In genomic region chr22:19972652-19973550, GRCh38 we compare ENCODE assay signal across 23 cellular contexts. TPM values are rescaled to one million over a fixed set of nuclear protein-coding genes. Genes with fewer than 3 reads are reported as not detected.
DNase-seq lines count a peak whose midpoint lies in the region; ATAC-seq, FAIRE-seq and TF ChIP-seq lines count a peak whose summit lies in the region.
"Had no signal": no experiment of that assay in that cellular context is flagged by ENCODE, and none has a peak within 500 bp of the region (broad histone marks: within the 10 kb centered on the region; RNA-seq: fewer than 3 reads in every experiment).

No MANE protein-coding gene starts in this region.

- in situ Hi-C loops in HepG2 (cut with HindIII; ENCODE audit: extremely low pct_ligation_motif_present, low pct_unique_long_range_greater_than_20kb): loop anchor here (5.0 kb wide), 1 partner anchor 39 kb away; no protein-coding TSS in a partner anchor

- peaks cover 55% of the 10 kb centered on the region for H3K36me3 Mint-ChIP-seq in Calu3 (ENCODE audit: insufficient read depth, unreplicated experiment)

- no peaks in the 10 kb centered on the region for H3K9me3 ChIP-seq in HepG2 (ENCODE audit: low read length)
- H3K9me3 ChIP-seq in testis: no peaks in the 10 kb centered on the region
- no peaks in the 10 kb centered on the region for H3K9me3 ChIP-seq in spleen
- H3K9me3 ChIP-seq: SK-N-SH had no signal

- intact Hi-C loops in Calu3 (cut with micrococcal nuclease; ENCODE audit: unreplicated experiment): loop anchor here (5.0 kb wide), 1 partner anchor 39 kb away; no protein-coding TSS in a partner anchor
- intact Hi-C loops in HepG2 (cut with micrococcal nuclease; ENCODE audit: unreplicated experiment): no loop called here
- intact Hi-C loops in testis (cut with DNase I; ENCODE audit: low total_unique reads): loop anchor here (5.0 kb wide), 1 partner anchor 39 kb away; no protein-coding TSS in a partner anchor
- intact Hi-C loops in spleen (cut with DNase I; ENCODE audit: low total_unique reads): loop anchor here (5.0 to 10.0 kb wide), 2 partner anchors 39 to 152 kb away; no protein-coding TSS in a partner anchor

- no peaks in the 10 kb centered on the region for H3K27me3 Mint-ChIP-seq in Calu3 (ENCODE audit: unreplicated experiment)

- no peak for FAIRE-seq in HepG2 (lab: Jason Lieb, UNC)
- FAIRE-seq: D721Med had no signal

- 96% methylated on average over 45 of the region's 50 CpGs for WGBS in HepG2 (ENCODE audit: low lambda C conversion rate)
- WGBS in testis, 2 donors: 65 to 81% methylated on average over 10 to 50 of the region's 50 CpGs
- 93 to 95% (median 93%) methylated on average over 31 to 50 of the region's 50 CpGs for WGBS in spleen, 5 donors

- TF ChIP-seq RAD21 in HepG2 (CRISPR knock-in tag; IDR thresholded peaks at IDR 0.05): no peak

- H3K4me1 ChIP-seq in HepG2 (ENCODE audit: insufficient read depth, low read length): peaks cover 37% of the 10 kb centered on the region
- no peaks in the 10 kb centered on the region for H3K4me1 ChIP-seq in testis
- H3K4me1 ChIP-seq in spleen: peaks cover 0 to 72% (median 28%) of the 10 kb centered on the region in 6 donors

- peaks cover under 1% of the 10 kb centered on the region for H3K4me1 Mint-ChIP-seq in Calu3 (ENCODE audit: low read depth, unreplicated experiment)

- H3K27ac Mint-ChIP-seq in Calu3 (ENCODE audit: unreplicated experiment): peak overlapping the region; percentile 40

- H3K36me3 ChIP-seq in HepG2 (replicated peaks in 1 of 2; ENCODE audit: control insufficient read depth in 1 of 2, insufficient read depth in 2 of 2, low read length in 2 of 2) (peaks cover 7 to 10% of the 10 kb centered on the region in 2 experiments; a peak in 4 of 5 replicates), testis (ENCODE audit: low read depth, missing control alignments) (no peaks in the 10 kb centered on the region), spleen (peaks cover 0 to 85% (median 18%) of the 10 kb centered on the region in 6 donors)

- CTCF ChIA-PET in Calu3 (lab: Charles Lee): no interaction called here
- CTCF ChIA-PET in RWPE1 (lab: Yijun Ruan, JAX): interaction anchor here (0.7 kb wide), 1 partner anchor 11 kb away, joined by 3 read pairs; no protein-coding TSS in a partner anchor
- CTCF ChIA-PET in HepG2 (lab: Yijun Ruan, JAX; ENCODE audit: low intra/inter-chr PET ratio, low total read pairs): no interaction called here

- POLR2A ChIA-PET in RWPE1 (lab: Yijun Ruan, JAX; ENCODE audit: low non-redundant PET) (no interaction called here), HepG2 (lab: Yijun Ruan, JAX) (interaction anchor here (1.5 to 3.2 kb wide), 3 partner anchors 10 to 20 kb away, joined by 5 to 12 read pairs (median 11); no protein-coding TSS in a partner anchor)

- TF ChIP-seq POLR2A in HepG2 (IDR thresholded peaks at IDR 0.05; ENCODE audit: insufficient read depth in 1 of 2, low read depth in 2 of 2, low read length in 2 of 2) (no peak), testis (IDR thresholded peaks at IDR 0.05) (no peak), spleen (IDR thresholded peaks at IDR 0.05) (no peak)

- H3K9ac ChIP-seq in HepG2 (ENCODE audit: insufficient read depth, low read depth, low read length): no peak overlapping the region
- H3K9ac ChIP-seq: KMS-11, SK-N-SH had no signal

- no peaks in the 10 kb centered on the region for H3K79me2 ChIP-seq in HepG2 (ENCODE audit: insufficient read depth, low read length)

- no peak overlapping the region for H3K4me2 ChIP-seq in HepG2 (ENCODE audit: low read depth, low read length)
- H3K4me2 ChIP-seq: KMS-11, SK-N-SH had no signal

- H3K27me3 ChIP-seq in HepG2 (ENCODE audit: control insufficient read depth in 1 of 2, insufficient read depth in 2 of 2, low read length in 2 of 2): no peaks in the 10 kb centered on the region
- no peaks in the 10 kb centered on the region for H3K27me3 ChIP-seq in testis
- H3K27me3 ChIP-seq in spleen (replicated peaks in 1 of 7): no peaks in the 10 kb centered on the region

- BruUV-seq in Calu3 (replicated peaks; lab: Mats Ljungman, UMichigan) (no TSS peak), HepG2 (replicated peaks; lab: Mats Ljungman, UMichigan) (no TSS peak)

- no peak for ATAC-seq in HepG2
- ATAC-seq in GM18511 (IDR thresholded peaks at IDR 0.05; ENCODE audit: unreplicated experiment): no peak

- H3K27ac ChIP-seq in RWPE1 (peak overlapping the region; percentile 9; the same call in 1 of the 2 replicates), HepG2 (ENCODE audit: extremely low read length, insufficient read depth, low read length) (no peak overlapping the region), testis (no peak overlapping the region), spleen (peak overlapping the region in 1 of 8 donors; percentile 58)
- H3K27ac ChIP-seq: C4-2B, HL-60, KMS-11 had no signal

- TF ChIP-seq CTCF in Calu3 (IDR thresholded peaks at IDR 0.05; ENCODE audit: unreplicated experiment) (no peak), RWPE1 (conservative IDR thresholded peaks at IDR 0.05; ENCODE audit: low read depth) (no peak), HepG2 (CRISPR knock-in tag; IDR thresholded peaks at IDR 0.05) (no peak), testis (IDR thresholded peaks at IDR 0.05) (no peak), spleen (IDR thresholded peaks at IDR 0.05 in 8 of 11, conservative IDR thresholded peaks at IDR 0.05 in 3 of 11) (no peak)

- TF ChIP-seq EP300 in HepG2 (IDR thresholded peaks at IDR 0.05; ENCODE audit: low read depth in 2 of 2, low read length in 2 of 2) (no peak), HepG2 (CRISPR knock-in tag; IDR thresholded peaks at IDR 0.05; ENCODE audit: borderline replicate concordance) (no peak)

- no peaks in the 10 kb centered on the region for H3K9me3 Mint-ChIP-seq in Calu3 (ENCODE audit: low read depth, unreplicated experiment)

- no peak overlapping the region for H3K4me3 ChIP-seq in HepG2 (replicated peaks in 1 of 3; ENCODE audit: insufficient read depth in 1 of 3, low read depth in 2 of 3, low read length in 3 of 3)
- H3K4me3 ChIP-seq in testis: peak overlapping the region in 1 of 2 donors; percentile 17
- H3K4me3 ChIP-seq in spleen: no peak overlapping the region

- H3K4me3 Mint-ChIP-seq in Calu3 (ENCODE audit: low read depth, unreplicated experiment): no peak overlapping the region

- no peak for DNase-seq in Calu3
- no peak for DNase-seq in RWPE1 (ENCODE audit: low spot score)
- no peak for DNase-seq in HepG2 (ENCODE audit: low spot score)
- DNase-seq in testis: peak; percentile 61
- DNase-seq in MV-4-11 (lab: John Stamatoyannopoulos, UW): no peak
- no peak for DNase-seq in spleen
- DNase-seq: AML-193, DMS53, GDM1, HCEC 1CT, NCI-H1105, NCI-H146, NCI-H2029, NCI-H2227 treated with DMSO at 0.1 percent for 48 hours, NCI-H510A, NCI-H748 treated with DMSO at 0.1 percent for 48 hours, SIG-M5, SK-N-SH had no signal

- H2AFZ ChIP-seq in HepG2 (ENCODE audit: low read length): no peak overlapping the region

- no peaks in the 10 kb centered on the region for H4K20me1 ChIP-seq in HepG2 (ENCODE audit: insufficient read depth, low read length)

RNA-seq across cellular contexts. Expression of gene TXNRD2, which starts 31.3 kb away (rescaled TPM):
- total RNA-seq in Calu3 (2022) (33.7 and 36.3 TPM in 2 replicates), HepG2 (2016; rRNA removed; fragmentation: Illumina TruSeq; extraction: Trizol) (16.4 and 18.6 TPM in 2 replicates), testis (10 to 100 TPM; 36.6 to 49.9 TPM), spleen (10 to 100 TPM; 21.6 to 44.8 (median 34.9) TPM)
- total RNA-seq in HepG2 (2016; cell fraction: cytosol; rRNA removed; fragmentation: Illumina TruSeq; extraction: Trizol; ENCODE audit: low read depth): 4.6 and 5.3 TPM in 2 replicates
- total RNA-seq in HepG2 (2016; cell fraction: insoluble cytoplasmic fraction; rRNA removed; fragmentation: Illumina TruSeq; extraction: Trizol): 16.6 and 20.5 TPM in 2 replicates
- 7.4 and 8.1 TPM in 2 replicates for total RNA-seq in HepG2 (2016; cell fraction: membrane; rRNA removed; fragmentation: Illumina TruSeq; extraction: Trizol)
- total RNA-seq in HepG2 (2016; cell fraction: nucleus; rRNA removed; fragmentation: Illumina TruSeq; extraction: Trizol): 17.3 and 19.7 TPM in 2 replicates
- polyA plus RNA-seq in HepG2 (2011; rRNA removed) (17.5 and 23.4 TPM in 2 replicates), testis (ENCODE audit: insufficient read depth, low read depth, low replicate concordance) (28.7 TPM), spleen (10 to 100 TPM; 23.3 to 45.9 (median 45.0) TPM)
- polyA plus RNA-seq in HepG2 (2011; cell fraction: cytosol; rRNA removed): 11.8 and 19.6 TPM in 2 replicates
- polyA plus RNA-seq in HepG2 (2011; cell fraction: nucleus; rRNA removed): 74.7 and 94.3 TPM in 2 replicates
- 11.2 and 13.2 TPM in 2 replicates for polyA plus RNA-seq in HepG2 (2012)
- 3.6 and 4.0 TPM in 2 replicates for polyA plus RNA-seq in HepG2 (2016; cell fraction: cytosol; fragmentation: Illumina TruSeq; extraction: Trizol; ENCODE audit: low read depth)
- polyA plus RNA-seq in HepG2 (2016; cell fraction: insoluble cytoplasmic fraction; fragmentation: Illumina TruSeq; extraction: Trizol; ENCODE audit: low read depth): 17.8 and 20.1 TPM in 2 replicates
- 5.9 and 6.5 TPM in 2 replicates for polyA plus RNA-seq in HepG2 (2016; cell fraction: membrane; fragmentation: Illumina TruSeq; extraction: Trizol; ENCODE audit: low read depth)
- polyA plus RNA-seq in HepG2 (2016; cell fraction: nucleus; fragmentation: Illumina TruSeq; extraction: Trizol; ENCODE audit: insufficient read depth, low read depth): 34.4 and 34.7 TPM in 2 replicates
- polyA minus RNA-seq in HepG2 (2011; rRNA and poly(A)+ RNA removed; ENCODE audit: low replicate concordance): 28.2 and 29.9 TPM in 2 replicates
- 10.6 and 12.9 TPM in 2 replicates for polyA minus RNA-seq in HepG2 (2011; cell fraction: cytosol; rRNA and poly(A)+ RNA removed)
- 24.5 and 27.3 TPM in 2 replicates for polyA minus RNA-seq in HepG2 (2011; cell fraction: nucleus; rRNA and poly(A)+ RNA removed)

RNA-seq across cellular contexts. Expression of gene COMT, which starts 31.3 kb away (rescaled TPM):
- total RNA-seq in Calu3 (2022) (165 and 170 TPM in 2 replicates), HepG2 (2016; rRNA removed; fragmentation: Illumina TruSeq; extraction: Trizol) (144 and 162 TPM in 2 replicates), testis (100 to 1,000 TPM; 278 to 427 TPM), spleen (100 to 1,000 TPM in 5 of 7 donors, 10 to 100 TPM in 2; 86.4 to 216 (median 116) TPM)
- 44.0 and 61.5 TPM in 2 replicates for total RNA-seq in HepG2 (2016; cell fraction: cytosol; rRNA removed; fragmentation: Illumina TruSeq; extraction: Trizol; ENCODE audit: low read depth)
- 127 and 167 TPM in 2 replicates for total RNA-seq in HepG2 (2016; cell fraction: insoluble cytoplasmic fraction; rRNA removed; fragmentation: Illumina TruSeq; extraction: Trizol)
- 60.4 and 90.3 TPM in 2 replicates for total RNA-seq in HepG2 (2016; cell fraction: membrane; rRNA removed; fragmentation: Illumina TruSeq; extraction: Trizol)
- total RNA-seq in HepG2 (2016; cell fraction: nucleus; rRNA removed; fragmentation: Illumina TruSeq; extraction: Trizol): 92.2 and 95.4 TPM in 2 replicates
- polyA plus RNA-seq in HepG2 (2011; rRNA removed) (156 and 194 TPM in 2 replicates), testis (ENCODE audit: insufficient read depth, low read depth, low replicate concordance) (147 TPM), spleen (10 to 100 TPM; 63.5 to 98.0 (median 86.1) TPM)
- 185 and 260 TPM in 2 replicates for polyA plus RNA-seq in HepG2 (2011; cell fraction: cytosol; rRNA removed)
- 192 TPM in 2 replicates for polyA plus RNA-seq in HepG2 (2011; cell fraction: nucleus; rRNA removed)
- 90.6 and 123 TPM in 2 replicates for polyA plus RNA-seq in HepG2 (2012)
- 59.9 and 87.6 TPM in 2 replicates for polyA plus RNA-seq in HepG2 (2016; cell fraction: cytosol; fragmentation: Illumina TruSeq; extraction: Trizol; ENCODE audit: low read depth)
- 139 and 159 TPM in 2 replicates for polyA plus RNA-seq in HepG2 (2016; cell fraction: insoluble cytoplasmic fraction; fragmentation: Illumina TruSeq; extraction: Trizol; ENCODE audit: low read depth)
- 62.3 and 85.6 TPM in 2 replicates for polyA plus RNA-seq in HepG2 (2016; cell fraction: membrane; fragmentation: Illumina TruSeq; extraction: Trizol; ENCODE audit: low read depth)
- polyA plus RNA-seq in HepG2 (2016; cell fraction: nucleus; fragmentation: Illumina TruSeq; extraction: Trizol; ENCODE audit: insufficient read depth, low read depth): 155 and 158 TPM in 2 replicates
- polyA minus RNA-seq in HepG2 (2011; rRNA and poly(A)+ RNA removed; ENCODE audit: low replicate concordance): 32.2 and 191 TPM in 2 replicates
- polyA minus RNA-seq in HepG2 (2011; cell fraction: cytosol; rRNA and poly(A)+ RNA removed): 76.6 and 84.9 TPM in 2 replicates
- polyA minus RNA-seq in HepG2 (2011; cell fraction: nucleus; rRNA and poly(A)+ RNA removed): 33.6 and 36.1 TPM in 2 replicates

RNA-seq across cellular contexts. Expression of gene ARVCF, which starts 43.7 kb away (rescaled TPM):
- total RNA-seq in Calu3 (2022): 19.7 and 21.7 TPM in 2 replicates
- 10.4 and 17.7 TPM in 2 replicates for total RNA-seq in HepG2 (2016; rRNA removed; fragmentation: Illumina TruSeq; extraction: Trizol)
- 3.9 and 4.0 TPM in 2 replicates for total RNA-seq in HepG2 (2016; cell fraction: cytosol; rRNA removed; fragmentation: Illumina TruSeq; extraction: Trizol; ENCODE audit: low read depth)
- 8.1 and 18.0 TPM in 2 replicates for total RNA-seq in HepG2 (2016; cell fraction: insoluble cytoplasmic fraction; rRNA removed; fragmentation: Illumina TruSeq; extraction: Trizol)
- 3.8 and 4.0 TPM in 2 replicates for total RNA-seq in HepG2 (2016; cell fraction: membrane; rRNA removed; fragmentation: Illumina TruSeq; extraction: Trizol)
- total RNA-seq in HepG2 (2016; cell fraction: nucleus; rRNA removed; fragmentation: Illumina TruSeq; extraction: Trizol): 20.2 and 20.4 TPM in 2 replicates
- 16.4 and 23.8 TPM in 2 replicates for polyA plus RNA-seq in HepG2 (2011; rRNA removed)
- 8.4 and 13.1 TPM in 2 replicates for polyA plus RNA-seq in HepG2 (2011; cell fraction: cytosol; rRNA removed)
- 152 and 182 TPM in 2 replicates for polyA plus RNA-seq in HepG2 (2011; cell fraction: nucleus; rRNA removed)
- 11.1 and 12.4 TPM in 2 replicates for polyA plus RNA-seq in HepG2 (2012)
- 0.99 and 1.4 TPM in 2 replicates for polyA plus RNA-seq in HepG2 (2016; cell fraction: cytosol; fragmentation: Illumina TruSeq; extraction: Trizol; ENCODE audit: low read depth)
- 8.5 and 10.9 TPM in 2 replicates for polyA plus RNA-seq in HepG2 (2016; cell fraction: insoluble cytoplasmic fraction; fragmentation: Illumina TruSeq; extraction: Trizol; ENCODE audit: low read depth)
- polyA plus RNA-seq in HepG2 (2016; cell fraction: membrane; fragmentation: Illumina TruSeq; extraction: Trizol; ENCODE audit: low read depth): 2.0 and 2.3 TPM in 2 replicates
- 42.2 and 48.6 TPM in 2 replicates for polyA plus RNA-seq in HepG2 (2016; cell fraction: nucleus; fragmentation: Illumina TruSeq; extraction: Trizol; ENCODE audit: insufficient read depth, low read depth)
- 1.2 and 26.6 TPM in 2 replicates for polyA minus RNA-seq in HepG2 (2011; rRNA and poly(A)+ RNA removed; ENCODE audit: low replicate concordance)
- 9.2 and 12.0 TPM in 2 replicates for polyA minus RNA-seq in HepG2 (2011; cell fraction: cytosol; rRNA and poly(A)+ RNA removed)
- 28.6 and 29.7 TPM in 2 replicates for polyA minus RNA-seq in HepG2 (2011; cell fraction: nucleus; rRNA and poly(A)+ RNA removed)
- total RNA-seq in testis: 10 to 100 TPM; 43.2 to 57.7 TPM
- polyA plus RNA-seq in testis (ENCODE audit: insufficient read depth, low read depth, low replicate concordance): 21.1 TPM
- 10 to 100 TPM; 18.1 to 96.7 (median 29.5) TPM for total RNA-seq in spleen
- polyA plus RNA-seq in spleen: 10 to 100 TPM in 2 of 3 donors, 1 to 10 TPM in 1; 9.4 to 42.5 (median 10.4) TPM

RNA-seq across cellular contexts. Expression of gene TANGO2, which starts 48.0 kb away (rescaled TPM):
- total RNA-seq in Calu3 (2022) (33.5 and 41.4 TPM in 2 replicates), HepG2 (2016; rRNA removed; fragmentation: Illumina TruSeq; extraction: Trizol) (12.1 and 12.9 TPM in 2 replicates), testis (10 to 100 TPM; 13.5 to 21.5 TPM), spleen (10 to 100 TPM; 35.9 to 72.2 (median 57.2) TPM)
- 7.0 and 7.5 TPM in 2 replicates for total RNA-seq in HepG2 (2016; cell fraction: cytosol; rRNA removed; fragmentation: Illumina TruSeq; extraction: Trizol; ENCODE audit: low read depth)
- total RNA-seq in HepG2 (2016; cell fraction: insoluble cytoplasmic fraction; rRNA removed; fragmentation: Illumina TruSeq; extraction: Trizol): 11.8 and 12.2 TPM in 2 replicates
- 17.5 and 20.9 TPM in 2 replicates for total RNA-seq in HepG2 (2016; cell fraction: membrane; rRNA removed; fragmentation: Illumina TruSeq; extraction: Trizol)
- 7.2 and 10.6 TPM in 2 replicates for total RNA-seq in HepG2 (2016; cell fraction: nucleus; rRNA removed; fragmentation: Illumina TruSeq; extraction: Trizol)
- polyA plus RNA-seq in HepG2 (2011; rRNA removed) (14.8 and 20.8 TPM in 2 replicates), testis (ENCODE audit: insufficient read depth, low read depth, low replicate concordance) (19.0 TPM), spleen (10 to 100 TPM; 18.7 to 30.9 (median 21.6) TPM)
- 17.4 and 18.3 TPM in 2 replicates for polyA plus RNA-seq in HepG2 (2011; cell fraction: cytosol; rRNA removed)
- polyA plus RNA-seq in HepG2 (2011; cell fraction: nucleus; rRNA removed): 24.2 and 25.5 TPM in 2 replicates
- polyA plus RNA-seq in HepG2 (2012): 5.0 and 9.6 TPM in 2 replicates
- polyA plus RNA-seq in HepG2 (2016; cell fraction: cytosol; fragmentation: Illumina TruSeq; extraction: Trizol; ENCODE audit: low read depth): 8.1 TPM in 2 replicates
- 10.1 and 14.2 TPM in 2 replicates for polyA plus RNA-seq in HepG2 (2016; cell fraction: insoluble cytoplasmic fraction; fragmentation: Illumina TruSeq; extraction: Trizol; ENCODE audit: low read depth)
- polyA plus RNA-seq in HepG2 (2016; cell fraction: membrane; fragmentation: Illumina TruSeq; extraction: Trizol; ENCODE audit: low read depth): 14.1 and 15.1 TPM in 2 replicates
- polyA plus RNA-seq in HepG2 (2016; cell fraction: nucleus; fragmentation: Illumina TruSeq; extraction: Trizol; ENCODE audit: insufficient read depth, low read depth): 17.4 and 18.4 TPM in 2 replicates
- 34.8 and 39.9 TPM in 2 replicates for polyA minus RNA-seq in HepG2 (2011; rRNA and poly(A)+ RNA removed; ENCODE audit: low replicate concordance)
- polyA minus RNA-seq in HepG2 (2011; cell fraction: cytosol; rRNA and poly(A)+ RNA removed): 9.8 and 10.9 TPM in 2 replicates
- 8.9 and 9.0 TPM in 2 replicates for polyA minus RNA-seq in HepG2 (2011; cell fraction: nucleus; rRNA and poly(A)+ RNA removed)
